15 cellular contexts compared by ENCODE assay signal in the genomic region with DNA sequence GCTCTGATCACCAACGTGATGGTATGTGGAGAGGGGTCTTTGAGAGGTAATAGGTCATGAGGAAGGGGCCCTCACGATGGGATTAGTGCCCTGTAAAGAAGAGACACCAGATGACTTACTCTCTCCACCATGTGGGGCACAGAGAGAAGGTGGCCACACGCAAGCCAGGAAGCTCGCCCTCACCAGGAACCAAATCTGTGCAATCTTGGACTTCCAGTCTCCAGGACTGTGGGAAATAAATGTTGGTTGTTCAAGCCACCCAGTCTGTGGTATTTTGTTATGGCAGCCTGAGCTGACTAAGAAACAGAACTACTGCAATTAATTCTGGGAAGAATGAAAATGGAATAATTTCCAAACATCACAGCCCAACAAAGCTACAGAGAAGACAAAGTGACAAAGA.
A peak's percentile ranks its signal among the peaks of the same experiment; 100 is the strongest.
DNase-seq lines count a peak whose midpoint lies in the region; ATAC-seq and TF ChIP-seq lines count a peak whose summit lies in the region.
"Had no signal": no experiment of that assay in that cellular context is flagged by ENCODE, and none has a peak within 500 bp of the region (broad histone marks: within the 10 kb centered on the region; RNA-seq: fewer than 3 reads in every experiment).

No MANE protein-coding gene starts in this region.

- no peak overlapping the region for H3K27ac Mint-ChIP-seq in osteocyte (ENCODE audit: unreplicated experiment)
- H3K27ac Mint-ChIP-seq: CD4-positive, CD25-positive, alpha-beta regulatory T cell had no signal

- H3K27me3 Mint-ChIP-seq in osteocyte (ENCODE audit: unreplicated experiment), result no peaks in the 10 kb centered on the region

- no peaks in the 10 kb centered on the region for H3K36me3 Mint-ChIP-seq in osteocyte (ENCODE audit: unreplicated experiment)
- H3K36me3 Mint-ChIP-seq: CD4-positive, CD25-positive, alpha-beta regulatory T cell had no signal

- no peak overlapping the region for H3K4me3 Mint-ChIP-seq in osteocyte (ENCODE audit: unreplicated experiment)
- H3K4me3 Mint-ChIP-seq: CD4-positive, CD25-positive, alpha-beta regulatory T cell had no signal

- H3K4me1 Mint-ChIP-seq in osteocyte (ENCODE audit: unreplicated experiment), result peaks cover 29% of the 10 kb centered on the region
- H3K4me1 Mint-ChIP-seq: CD4-positive, CD25-positive, alpha-beta regulatory T cell had no signal

- no peak for TF ChIP-seq CTCF in osteocyte (IDR thresholded peaks at IDR 0.05)

- DNase-seq in EH (ENCODE audit: low read depth), result peak; percentile 82
- peak; percentile 15 for DNase-seq in OCI-M1 (lab: John Stamatoyannopoulos, UW)
- peak; percentile 15 for DNase-seq in ecto neural progenitor cell (ENCODE audit: low spot score)
- DNase-seq in osteocyte (ENCODE audit: extremely low spot score, unreplicated experiment), result peak; percentile 34
- no peak for DNase-seq in activated gamma-delta T cell (lab: John Stamatoyannopoulos, UW)
- DNase-seq: Calu3; CD4-positive, CD25-positive, alpha-beta regulatory T cell; DMS79; Karpas-422; NCI-H1417 treated with DMSO at 0.1 percent for 48 hours; NCI-H2081; NCI-H526 had no signal

- H3K9me3 Mint-ChIP-seq in osteocyte (ENCODE audit: unreplicated experiment), result peaks cover 7% of the 10 kb centered on the region

- ATAC-seq in HG03045 (IDR thresholded peaks at IDR 0.05; ENCODE audit: unreplicated experiment), result no peak
- ATAC-seq in GM21529 (IDR thresholded peaks at IDR 0.05; ENCODE audit: unreplicated experiment), result no peak
- ATAC-seq: Right ventricle myocardium inferior had no signal
